In the genomic region with DNA sequence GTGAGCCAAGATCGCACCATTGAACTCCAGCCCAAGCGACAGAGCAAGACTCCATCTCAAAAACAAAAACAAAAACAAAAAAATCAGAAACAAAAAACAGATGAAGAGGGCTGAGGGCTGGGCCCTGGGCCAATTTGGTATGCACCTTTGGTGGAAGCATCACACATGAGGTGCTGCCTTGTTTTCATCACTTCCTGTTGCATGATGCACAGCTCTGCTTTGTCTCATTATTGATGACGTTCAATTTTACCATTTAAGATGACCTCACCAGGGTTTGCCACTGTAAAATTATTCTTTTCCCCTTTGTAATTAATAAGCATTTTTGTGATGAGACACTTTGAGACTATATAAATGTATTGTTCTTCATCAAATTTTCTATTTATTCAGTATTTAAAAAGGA, we compare ENCODE assay signal across 19 cellular contexts.
"Had no signal": no experiment of that assay in that cellular context is flagged by ENCODE, and none has a peak within 500 bp of the region (broad histone marks: within the 10 kb centered on the region; RNA-seq: fewer than 3 reads in every experiment).

No MANE protein-coding gene starts in this region.

- ATAC-seq: gastroesophageal sphincter; left lobe of liver; pancreas; right cardiac atrium; stimulated activated naive B cell treated with anti-CD40 and anti-IgM and Interleukin-4, amounts not matched to agents 10 μg/mL and 1 μg/mL and 100 μg/mL, for 72 hours had no signal

- H3K27me3 ChIP-seq: esophagus squamous epithelium, neural progenitor cell, pancreas, thyroid gland, upper lobe of left lung, uterus had no signal

- H3K27ac Mint-ChIP-seq: neural progenitor cell, progenitor cell of endocrine pancreas had no signal

- DNase-seq: effector memory CD4-positive, alpha-beta T cell; esophagus squamous epithelium; foreskin fibroblast; glutamatergic neuron; islet precursor cell; mammary epithelial cell; occipital lobe; pancreas; right cardiac atrium; stimulated activated CD4-positive, alpha-beta T cell treated with anti-CD3 and anti-CD28 coated beads, Interleukin-4, amount 100 ng/mL, for 24 hours; stimulated activated naive B cell treated with anti-CD40 and anti-IgM and Interleukin-4, amounts not matched to agents 10 μg/mL and 1 μg/mL and 100 μg/mL, for 72 hours; thyroid gland; upper lobe of left lung; uterus had no signal

- H3K4me3 Mint-ChIP-seq: neural progenitor cell; stimulated activated naive B cell treated with anti-CD40 and anti-IgM and Interleukin-4, amounts not matched to agents 10 μg/mL and 1 μg/mL and 100 μg/mL, for 72 hours had no signal

- H3K9me3 ChIP-seq: esophagus squamous epithelium, pancreas, thyroid gland, upper lobe of left lung, uterus had no signal

- H3K36me3 ChIP-seq: esophagus squamous epithelium, gastroesophageal sphincter, neural progenitor cell, pancreas, thyroid gland, upper lobe of left lung, uterus had no signal

- H3K27ac ChIP-seq: esophagus squamous epithelium, gastroesophageal sphincter, neural progenitor cell, pancreas, thyroid gland, upper lobe of left lung, uterus had no signal

- H3K4me1 Mint-ChIP-seq: neural progenitor cell had no signal

- H3K27me3 Mint-ChIP-seq: naive thymus-derived CD8-positive, alpha-beta T cell; progenitor cell of endocrine pancreas; stimulated activated naive B cell treated with anti-CD40 and anti-IgM and Interleukin-4, amounts not matched to agents 10 μg/mL and 1 μg/mL and 100 μg/mL, for 72 hours had no signal

- H3K4me1 ChIP-seq: gastroesophageal sphincter, neural progenitor cell, pancreas, thyroid gland, uterus had no signal

- H3K36me3 Mint-ChIP-seq: neural progenitor cell had no signal

- H3K4me3 ChIP-seq: esophagus squamous epithelium, gastroesophageal sphincter, neural progenitor cell, pancreas, thyroid gland, upper lobe of left lung, uterus had no signal
